Comparison of ENCODE assay signal across 10 cellular contexts in the genomic region with DNA sequence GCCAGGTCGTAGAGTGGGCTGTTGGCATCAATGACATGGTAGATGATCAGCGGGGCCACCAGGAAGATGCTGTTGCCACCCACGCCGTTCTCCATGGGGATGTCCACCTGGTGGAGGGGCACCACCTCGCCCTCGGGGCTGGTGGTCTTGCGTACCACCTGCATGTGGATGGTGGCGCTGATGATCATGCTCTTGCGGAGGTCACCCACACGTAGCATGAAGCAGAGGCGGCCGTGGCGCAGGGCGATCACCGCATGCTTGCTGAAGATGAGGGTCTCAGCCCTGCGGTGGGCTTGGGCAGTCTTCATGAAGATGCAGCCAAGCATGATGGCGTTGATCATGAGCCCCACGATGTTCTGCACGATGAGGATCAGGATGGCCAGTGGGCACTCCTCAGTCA. TPM values are rescaled to one million over a fixed set of nuclear protein-coding genes. Genes with fewer than 3 reads are reported as not detected.
DNase-seq lines count a peak whose midpoint lies in the region; ATAC-seq and TF ChIP-seq lines count a peak whose summit lies in the region.
"Had no signal": no experiment of that assay in that cellular context is flagged by ENCODE, and none has a peak within 500 bp of the region (broad histone marks: within the 10 kb centered on the region; RNA-seq: fewer than 3 reads in every experiment).

No MANE protein-coding gene starts in this region.

- no peak overlapping the region for H3K4me2 ChIP-seq in smooth muscle cell

- no peak for ATAC-seq in activated naive CD8-positive, alpha-beta T cell treated with anti-CD3 and anti-CD28 coated beads, Interleukin-2, amount 50 U/mL, for 24 hours
- no peak for ATAC-seq in T-helper 17 cell
- ATAC-seq in memory B cell (ENCODE audit: low read depth): no peak
- ATAC-seq in GM21723 (IDR thresholded peaks at IDR 0.05; ENCODE audit: unreplicated experiment): no peak

- no peak for DNase-seq in activated naive CD8-positive, alpha-beta T cell treated with anti-CD3 and anti-CD28 coated beads, Interleukin-2, amount 50 U/mL, for 24 hours
- DNase-seq in T-helper 17 cell (no peak), memory B cell (ENCODE audit: low spot score in 2 of 2) (no peak), spleen (peak; percentile 78), smooth muscle cell (lab: John Stamatoyannopoulos, UW; ENCODE audit: unreplicated experiment) (no peak), NCI-H187 (lab: John Stamatoyannopoulos, UW) (no peak)
- DNase-seq: activated effector memory CD4-positive, alpha-beta T cell treated with Interleukin-2 at 50 U/mL for 16 hours; DMS 273 treated with DMSO at 0.1 percent for 48 hours had no signal

- H3K79me2 ChIP-seq in smooth muscle cell (ENCODE audit: low read depth): no peaks in the 10 kb centered on the region

- H3K27me3 Mint-ChIP-seq in activated naive CD8-positive, alpha-beta T cell: no peaks in the 10 kb centered on the region
- peaks cover 6% of the 10 kb centered on the region for H3K27me3 Mint-ChIP-seq in activated naive CD8-positive, alpha-beta T cell treated with anti-CD3 and anti-CD28 coated beads, Interleukin-2, amount 50 U/mL, for 24 hours
- peaks cover 6% of the 10 kb centered on the region for H3K27me3 Mint-ChIP-seq in T-helper 17 cell
- H3K27me3 Mint-ChIP-seq in memory B cell: peaks cover 5% of the 10 kb centered on the region

- WGBS in spleen, 5 donors: 96 to 98% (median 96%) methylated on average over 19 of the region's 19 CpGs
- WGBS in smooth muscle cell (ENCODE audit: low lambda C conversion rate): 97% methylated on average over 19 of the region's 19 CpGs

- no peaks in the 10 kb centered on the region for H3K36me3 Mint-ChIP-seq in activated naive CD8-positive, alpha-beta T cell
- no peaks in the 10 kb centered on the region for H3K36me3 Mint-ChIP-seq in activated naive CD8-positive, alpha-beta T cell treated with anti-CD3 and anti-CD28 coated beads, Interleukin-2, amount 50 U/mL, for 24 hours (ENCODE audit: low read depth)
- H3K36me3 Mint-ChIP-seq in T-helper 17 cell (ENCODE audit: low read depth): no peaks in the 10 kb centered on the region
- H3K36me3 Mint-ChIP-seq in memory B cell: no peaks in the 10 kb centered on the region

- H3K9me3 Mint-ChIP-seq in activated naive CD8-positive, alpha-beta T cell (ENCODE audit: low read depth): no peaks in the 10 kb centered on the region
- H3K9me3 Mint-ChIP-seq in activated naive CD8-positive, alpha-beta T cell treated with anti-CD3 and anti-CD28 coated beads, Interleukin-2, amount 50 U/mL, for 24 hours: no peaks in the 10 kb centered on the region
- no peaks in the 10 kb centered on the region for H3K9me3 Mint-ChIP-seq in memory B cell

- TF ChIP-seq CTCF in spleen (IDR thresholded peaks at IDR 0.05 in 8 of 11, conservative IDR thresholded peaks at IDR 0.05 in 3 of 11) (no peak), smooth muscle cell (IDR thresholded peaks at IDR 0.05; ENCODE audit: borderline replicate concordance, insufficient read depth, poor library complexity, severe bottlenecking) (no peak)

- H3K9me3 ChIP-seq in T-helper 17 cell (ENCODE audit: control insufficient read depth, low read length, poor library complexity, severe bottlenecking) (no peaks in the 10 kb centered on the region), spleen (no peaks in the 10 kb centered on the region), smooth muscle cell (replicated peaks; ENCODE audit: low read depth) (no peaks in the 10 kb centered on the region)

- H3K36me3 ChIP-seq in spleen: no peaks in the 10 kb centered on the region
- no peaks in the 10 kb centered on the region for H3K36me3 ChIP-seq in smooth muscle cell (ENCODE audit: low read depth)

- peaks cover 1% of the 10 kb centered on the region for H3K4me1 Mint-ChIP-seq in activated naive CD8-positive, alpha-beta T cell (ENCODE audit: low read depth)
- peaks cover 7% of the 10 kb centered on the region for H3K4me1 Mint-ChIP-seq in activated naive CD8-positive, alpha-beta T cell treated with anti-CD3 and anti-CD28 coated beads, Interleukin-2, amount 50 U/mL, for 24 hours
- H3K4me1 Mint-ChIP-seq in T-helper 17 cell (peaks cover 11% of the 10 kb centered on the region), memory B cell (peaks cover 21% of the 10 kb centered on the region)

- peaks cover 0 to 40% (median 0%) of the 10 kb centered on the region in 7 donors for H3K27me3 ChIP-seq in spleen (replicated peaks in 1 of 7)
- peaks cover 38% of the 10 kb centered on the region for H3K27me3 ChIP-seq in smooth muscle cell (ENCODE audit: low read depth)

- no peak overlapping the region for H2AFZ ChIP-seq in smooth muscle cell (ENCODE audit: low read depth)

- H3K4me1 ChIP-seq in spleen (peaks cover 0 to 34% (median 12%) of the 10 kb centered on the region in 6 donors), smooth muscle cell (ENCODE audit: low read depth) (no peaks in the 10 kb centered on the region)

- no peaks in the 10 kb centered on the region for H4K20me1 ChIP-seq in smooth muscle cell (ENCODE audit: low read depth)

- H3K27ac Mint-ChIP-seq in activated naive CD8-positive, alpha-beta T cell: no peak overlapping the region
- no peak overlapping the region for H3K27ac Mint-ChIP-seq in activated naive CD8-positive, alpha-beta T cell treated with anti-CD3 and anti-CD28 coated beads, Interleukin-2, amount 50 U/mL, for 24 hours
- H3K27ac Mint-ChIP-seq in T-helper 17 cell: no peak overlapping the region
- no peak overlapping the region for H3K27ac Mint-ChIP-seq in memory B cell

- H3K4me3 Mint-ChIP-seq in activated naive CD8-positive, alpha-beta T cell: peak overlapping the region; percentile 71
- H3K4me3 Mint-ChIP-seq in activated naive CD8-positive, alpha-beta T cell treated with anti-CD3 and anti-CD28 coated beads, Interleukin-2, amount 50 U/mL, for 24 hours: no peak overlapping the region
- peak overlapping the region; percentile 77 for H3K4me3 Mint-ChIP-seq in T-helper 17 cell
- H3K4me3 Mint-ChIP-seq in memory B cell: peak overlapping the region; percentile 69

- H3K4me3 ChIP-seq in spleen: no peak overlapping the region
- H3K4me3 ChIP-seq in smooth muscle cell: no peak overlapping the region

- H3K9ac ChIP-seq in smooth muscle cell (ENCODE audit: low read depth): no peak overlapping the region

- no peak for TF ChIP-seq POLR2A in spleen (IDR thresholded peaks at IDR 0.05)

- H3K27ac ChIP-seq in spleen (no peak overlapping the region), smooth muscle cell (ENCODE audit: low read depth) (no peak overlapping the region)

- no peaks in the 10 kb centered on the region for H3F3A ChIP-seq in smooth muscle cell (ENCODE audit: low read depth)

- intact Hi-C loops in spleen (cut with DNase I; ENCODE audit: low total_unique reads): no loop called here

RNA-seq across cellular contexts. Expression of a gene that starts 1.2 kb away (rescaled TPM):
- total RNA-seq in T-helper 17 cell: under 1 TPM; 0.26 to 0.70 TPM
- 1 to 10 TPM in 6 of 7 donors, not detected in 1; 1.2 to 3.8 (median 1.9) TPM for total RNA-seq in spleen
- under 1 TPM; 0.13 to 0.79 (median 0.51) TPM for polyA plus RNA-seq in spleen
- total RNA-seq in smooth muscle cell: 0.22 TPM in 1 of 2 replicates, not detected in the other
- polyA plus RNA-seq in smooth muscle cell: not detected in 2 replicates

RNA-seq across cellular contexts. Expression of a gene that starts 35.7 kb away (rescaled TPM):
- total RNA-seq in T-helper 17 cell (1 to 10 TPM; 3.1 to 4.1 TPM), spleen (1 to 10 TPM; 1.5 to 5.4 (median 2.3) TPM), smooth muscle cell (1.9 and 2.6 TPM in 2 replicates)
- polyA plus RNA-seq in spleen (under 1 TPM; 0.04 to 0.16 (median 0.05) TPM), smooth muscle cell (0.10 and 1.1 TPM in 2 replicates)
